Comparison of ENCODE assay signal across 1 cellular context in genomic region chr2:27133905-27134780, GRCh38.
TF ChIP-seq lines count a peak whose summit lies in the region.

Gene PREB, minus strand, starts transcription at chr2:27134636. Its CDS starts 215 bp downstream, at chr2:27134421.

TF ChIP-seq in GM12878, 131 proteins besides CTCF, POLR2A, EP300 and RAD21 (continued from another document and continues in another):
- TF ChIP-seq, protein P1, sequence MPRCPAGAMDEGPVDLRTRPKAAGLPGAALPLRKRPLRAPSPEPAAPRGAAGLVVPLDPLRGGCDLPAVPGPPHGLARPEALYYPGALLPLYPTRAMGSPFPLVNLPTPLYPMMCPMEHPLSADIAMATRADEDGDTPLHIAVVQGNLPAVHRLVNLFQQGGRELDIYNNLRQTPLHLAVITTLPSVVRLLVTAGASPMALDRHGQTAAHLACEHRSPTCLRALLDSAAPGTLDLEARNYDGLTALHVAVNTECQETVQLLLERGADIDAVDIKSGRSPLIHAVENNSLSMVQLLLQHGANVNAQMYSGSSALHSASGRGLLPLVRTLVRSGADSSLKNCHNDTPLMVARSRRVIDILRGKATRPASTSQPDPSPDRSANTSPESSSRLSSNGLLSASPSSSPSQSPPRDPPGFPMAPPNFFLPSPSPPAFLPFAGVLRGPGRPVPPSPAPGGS (IDR thresholded peaks at IDR 0.05; ENCODE audit: borderline replicate concordance, insufficient read depth, low read depth, low read length, poor library complexity, severe bottlenecking): no peak
- no peak for TF ChIP-seq YBX1 (IDR thresholded peaks at IDR 0.05)
- TF ChIP-seq, protein P2, sequence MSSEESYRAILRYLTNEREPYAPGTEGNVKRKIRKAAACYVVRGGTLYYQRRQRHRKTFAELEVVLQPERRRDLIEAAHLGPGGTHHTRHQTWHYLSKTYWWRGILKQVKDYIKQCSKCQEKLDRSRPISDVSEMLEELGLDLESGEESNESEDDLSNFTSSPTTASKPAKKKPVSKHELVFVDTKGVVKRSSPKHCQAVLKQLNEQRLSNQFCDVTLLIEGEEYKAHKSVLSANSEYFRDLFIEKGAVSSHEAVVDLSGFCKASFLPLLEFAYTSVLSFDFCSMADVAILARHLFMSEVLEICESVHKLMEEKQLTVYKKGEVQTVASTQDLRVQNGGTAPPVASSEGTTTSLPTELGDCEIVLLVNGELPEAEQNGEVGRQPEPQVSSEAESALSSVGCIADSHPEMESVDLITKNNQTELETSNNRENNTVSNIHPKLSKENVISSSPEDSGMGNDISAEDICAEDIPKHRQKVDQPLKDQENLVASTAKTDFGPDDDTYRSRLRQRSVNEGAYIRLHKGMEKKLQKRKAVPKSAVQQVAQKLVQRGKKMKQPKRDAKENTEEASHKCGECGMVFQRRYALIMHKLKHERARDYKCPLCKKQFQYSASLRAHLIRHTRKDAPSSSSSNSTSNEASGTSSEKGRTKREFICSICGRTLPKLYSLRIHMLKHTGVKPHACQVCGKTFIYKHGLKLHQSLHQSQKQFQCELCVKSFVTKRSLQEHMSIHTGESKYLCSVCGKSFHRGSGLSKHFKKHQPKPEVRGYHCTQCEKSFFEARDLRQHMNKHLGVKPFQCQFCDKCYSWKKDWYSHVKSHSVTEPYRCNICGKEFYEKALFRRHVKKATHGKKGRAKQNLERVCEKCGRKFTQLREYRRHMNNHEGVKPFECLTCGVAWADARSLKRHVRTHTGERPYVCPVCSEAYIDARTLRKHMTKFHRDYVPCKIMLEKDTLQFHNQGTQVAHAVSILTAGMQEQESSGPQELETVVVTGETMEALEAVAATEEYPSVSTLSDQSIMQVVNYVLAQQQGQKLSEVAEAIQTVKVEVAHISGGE (CRISPR knock-in tag; IDR thresholded peaks at IDR 0.05): no peak
- peak; percentile 77 for TF ChIP-seq CREB1 (IDR thresholded peaks at IDR 0.05; ENCODE audit: low read depth)
- TF ChIP-seq, protein P3, sequence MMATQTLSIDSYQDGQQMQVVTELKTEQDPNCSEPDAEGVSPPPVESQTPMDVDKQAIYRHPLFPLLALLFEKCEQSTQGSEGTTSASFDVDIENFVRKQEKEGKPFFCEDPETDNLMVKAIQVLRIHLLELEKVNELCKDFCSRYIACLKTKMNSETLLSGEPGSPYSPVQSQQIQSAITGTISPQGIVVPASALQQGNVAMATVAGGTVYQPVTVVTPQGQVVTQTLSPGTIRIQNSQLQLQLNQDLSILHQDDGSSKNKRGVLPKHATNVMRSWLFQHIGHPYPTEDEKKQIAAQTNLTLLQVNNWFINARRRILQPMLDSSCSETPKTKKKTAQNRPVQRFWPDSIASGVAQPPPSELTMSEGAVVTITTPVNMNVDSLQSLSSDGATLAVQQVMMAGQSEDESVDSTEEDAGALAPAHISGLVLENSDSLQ (IDR thresholded peaks at IDR 0.05): no peak
- TF ChIP-seq RCOR1 (conservative IDR thresholded peaks at IDR 0.05; ENCODE audit: low read depth, low read length): no peak
- TF ChIP-seq RFX5 (IDR thresholded peaks at IDR 0.05; ENCODE audit: low read depth, low read length): no peak
- peak; percentile 99 for TF ChIP-seq NRF1 (conservative IDR thresholded peaks at IDR 0.05; ENCODE audit: low read depth, low read length)
- TF ChIP-seq BHLHE40 (IDR thresholded peaks at IDR 0.05; ENCODE audit: borderline replicate concordance in 1 of 2, low read depth in 2 of 2, low read length in 1 of 2): peak in 1 of 2 experiments; percentile 45; a peak in 2 of 4 replicates
- peak; percentile 73; the same call in 1 of the 2 replicates for TF ChIP-seq ATF3 (IDR thresholded peaks at IDR 0.05; ENCODE audit: borderline replicate concordance, extremely low read depth, low read depth, low read length)
- peak; percentile 71; the same call in 1 of the 2 replicates for TF ChIP-seq LARP7 (IDR thresholded peaks at IDR 0.05)
- TF ChIP-seq RUNX3 (IDR thresholded peaks at IDR 0.05; ENCODE audit: low read length): no peak
- TF ChIP-seq STAT3 (IDR thresholded peaks at IDR 0.05; ENCODE audit: low read depth, low read length): no peak
- peak; percentile 81; the same call in 1 of the 2 replicates for TF ChIP-seq ASH2L (IDR thresholded peaks at IDR 0.05; ENCODE audit: borderline replicate concordance, low read depth)
- no peak for TF ChIP-seq CBX3 (IDR thresholded peaks at IDR 0.05; ENCODE audit: borderline replicate concordance, low read depth)
- TF ChIP-seq KLF5 (IDR thresholded peaks at IDR 0.05; ENCODE audit: partially characterized antibody): no peak
- TF ChIP-seq MYC (IDR thresholded peaks at IDR 0.05; ENCODE audit: insufficient read depth, insufficient read length, insufficient replicate concordance, low read length, severe bottlenecking): no peak
- TF ChIP-seq IKZF2 (IDR thresholded peaks at IDR 0.05): no peak
- TF ChIP-seq REST (IDR thresholded peaks at IDR 0.05; ENCODE audit: low read depth, low read length): no peak
- TF ChIP-seq PML (IDR thresholded peaks at IDR 0.05; ENCODE audit: low read length): no peak
- TF ChIP-seq JUND (IDR thresholded peaks at IDR 0.05; ENCODE audit: low read depth, low read length): no peak
- no peak for TF ChIP-seq ZNF622 (IDR thresholded peaks at IDR 0.05)
- TF ChIP-seq, protein P4, sequence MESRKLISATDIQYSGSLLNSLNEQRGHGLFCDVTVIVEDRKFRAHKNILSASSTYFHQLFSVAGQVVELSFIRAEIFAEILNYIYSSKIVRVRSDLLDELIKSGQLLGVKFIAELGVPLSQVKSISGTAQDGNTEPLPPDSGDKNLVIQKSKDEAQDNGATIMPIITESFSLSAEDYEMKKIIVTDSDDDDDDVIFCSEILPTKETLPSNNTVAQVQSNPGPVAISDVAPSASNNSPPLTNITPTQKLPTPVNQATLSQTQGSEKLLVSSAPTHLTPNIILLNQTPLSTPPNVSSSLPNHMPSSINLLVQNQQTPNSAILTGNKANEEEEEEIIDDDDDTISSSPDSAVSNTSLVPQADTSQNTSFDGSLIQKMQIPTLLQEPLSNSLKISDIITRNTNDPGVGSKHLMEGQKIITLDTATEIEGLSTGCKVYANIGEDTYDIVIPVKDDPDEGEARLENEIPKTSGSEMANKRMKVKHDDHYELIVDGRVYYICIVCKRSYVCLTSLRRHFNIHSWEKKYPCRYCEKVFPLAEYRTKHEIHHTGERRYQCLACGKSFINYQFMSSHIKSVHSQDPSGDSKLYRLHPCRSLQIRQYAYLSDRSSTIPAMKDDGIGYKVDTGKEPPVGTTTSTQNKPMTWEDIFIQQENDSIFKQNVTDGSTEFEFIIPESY (IDR thresholded peaks at IDR 0.05): no peak
- peak; percentile 22 for TF ChIP-seq SMC3 (IDR thresholded peaks at IDR 0.05; ENCODE audit: borderline replicate concordance, low read length)
- TF ChIP-seq BMI1 (IDR thresholded peaks at IDR 0.05; ENCODE audit: borderline replicate concordance): no peak
- TF ChIP-seq, protein P5, sequence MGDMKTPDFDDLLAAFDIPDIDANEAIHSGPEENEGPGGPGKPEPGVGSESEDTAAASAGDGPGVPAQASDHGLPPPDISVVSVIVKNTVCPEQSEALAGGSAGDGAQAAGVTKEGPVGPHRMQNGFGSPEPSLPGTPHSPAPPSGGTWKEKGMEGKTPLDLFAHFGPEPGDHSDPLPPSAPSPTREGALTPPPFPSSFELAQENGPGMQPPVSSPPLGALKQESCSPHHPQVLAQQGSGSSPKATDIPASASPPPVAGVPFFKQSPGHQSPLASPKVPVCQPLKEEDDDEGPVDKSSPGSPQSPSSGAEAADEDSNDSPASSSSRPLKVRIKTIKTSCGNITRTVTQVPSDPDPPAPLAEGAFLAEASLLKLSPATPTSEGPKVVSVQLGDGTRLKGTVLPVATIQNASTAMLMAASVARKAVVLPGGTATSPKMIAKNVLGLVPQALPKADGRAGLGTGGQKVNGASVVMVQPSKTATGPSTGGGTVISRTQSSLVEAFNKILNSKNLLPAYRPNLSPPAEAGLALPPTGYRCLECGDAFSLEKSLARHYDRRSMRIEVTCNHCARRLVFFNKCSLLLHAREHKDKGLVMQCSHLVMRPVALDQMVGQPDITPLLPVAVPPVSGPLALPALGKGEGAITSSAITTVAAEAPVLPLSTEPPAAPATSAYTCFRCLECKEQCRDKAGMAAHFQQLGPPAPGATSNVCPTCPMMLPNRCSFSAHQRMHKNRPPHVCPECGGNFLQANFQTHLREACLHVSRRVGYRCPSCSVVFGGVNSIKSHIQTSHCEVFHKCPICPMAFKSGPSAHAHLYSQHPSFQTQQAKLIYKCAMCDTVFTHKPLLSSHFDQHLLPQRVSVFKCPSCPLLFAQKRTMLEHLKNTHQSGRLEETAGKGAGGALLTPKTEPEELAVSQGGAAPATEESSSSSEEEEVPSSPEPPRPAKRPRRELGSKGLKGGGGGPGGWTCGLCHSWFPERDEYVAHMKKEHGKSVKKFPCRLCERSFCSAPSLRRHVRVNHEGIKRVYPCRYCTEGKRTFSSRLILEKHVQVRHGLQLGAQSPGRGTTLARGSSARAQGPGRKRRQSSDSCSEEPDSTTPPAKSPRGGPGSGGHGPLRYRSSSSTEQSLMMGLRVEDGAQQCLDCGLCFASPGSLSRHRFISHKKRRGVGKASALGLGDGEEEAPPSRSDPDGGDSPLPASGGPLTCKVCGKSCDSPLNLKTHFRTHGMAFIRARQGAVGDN (IDR thresholded peaks at IDR 0.05): peak; percentile 83
- no peak for TF ChIP-seq BRCA1 (IDR thresholded peaks at IDR 0.05; ENCODE audit: low read depth, low read length)
- TF ChIP-seq PAX8 (IDR thresholded peaks at IDR 0.05): no peak
- peak; percentile 71; the same call in 1 of the 2 replicates for TF ChIP-seq NKRF (conservative IDR thresholded peaks at IDR 0.05)
- TF ChIP-seq HCFC1 (IDR thresholded peaks at IDR 0.05; ENCODE audit: low read length): peak; percentile 67; the same call in 1 of the 2 replicates
- no peak for TF ChIP-seq SUZ12 (IDR thresholded peaks at IDR 0.05; ENCODE audit: unreplicated experiment)
- TF ChIP-seq SP1 (IDR thresholded peaks at IDR 0.05; ENCODE audit: low read depth, low read length): no peak
- no peak for TF ChIP-seq PRDM15 (CRISPR knock-in tag; IDR thresholded peaks at IDR 0.05)
- TF ChIP-seq ZZZ3 (IDR thresholded peaks at IDR 0.05; ENCODE audit: control insufficient read depth, insufficient read length, low read depth): no peak
- peak; percentile 56 for TF ChIP-seq SIX5 (IDR thresholded peaks at IDR 0.05; ENCODE audit: low read depth, low read length, severe bottlenecking)
- TF ChIP-seq POLR2AphosphoS5 (IDR thresholded peaks at IDR 0.05; ENCODE audit: low read length): peak; percentile 89
- TF ChIP-seq POLR2AphosphoS2 (IDR thresholded peaks at IDR 0.05; ENCODE audit: low read depth, low read length): 0 out of 2 replicates have a peak, but pooled peaks have one; percentile 62
- TF ChIP-seq FOXK2 (IDR thresholded peaks at IDR 0.05): no peak
